23 cellular contexts compared by ENCODE assay signal in the genomic region with DNA sequence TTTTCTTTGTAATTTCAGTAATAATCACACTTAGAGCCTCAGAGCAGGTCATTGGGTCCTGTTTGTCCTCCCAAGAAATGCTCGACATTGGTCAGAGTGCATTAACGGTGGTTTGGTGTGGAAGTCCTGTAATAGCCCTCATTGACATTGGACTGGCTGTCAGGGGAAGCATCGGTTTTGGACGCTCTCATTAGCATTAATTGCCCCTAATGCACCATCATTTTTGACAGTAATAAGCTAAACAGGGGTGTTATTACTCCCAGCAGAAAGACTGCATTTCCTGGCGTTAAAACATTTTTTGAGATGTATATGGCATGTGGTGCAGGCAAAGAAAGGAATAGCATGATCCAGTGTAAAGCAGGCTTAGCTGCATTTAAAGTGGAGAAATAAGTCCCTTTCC. TPM values are rescaled to one million over a fixed set of nuclear protein-coding genes. Genes with fewer than 3 reads are reported as not detected.
DNase-seq lines count a peak whose midpoint lies in the region; ATAC-seq and TF ChIP-seq lines count a peak whose summit lies in the region.
"Had no signal": no experiment of that assay in that cellular context is flagged by ENCODE, and none has a peak within 500 bp of the region (broad histone marks: within the 10 kb centered on the region; RNA-seq: fewer than 3 reads in every experiment).

No MANE protein-coding gene starts in this region.

- H3K9ac ChIP-seq in neural cell (ENCODE audit: low read length) = no peak overlapping the region

- H3K4me3 ChIP-seq in ectodermal cell (ENCODE audit: insufficient read depth, low read depth, low read length) (no peak overlapping the region), neural cell (ENCODE audit: low read length) (peak overlapping the region; percentile 39), aorta (ENCODE audit: low read length in 2 of 2) (no peak overlapping the region), gastrocnemius medialis (no peak overlapping the region), upper lobe of right lung (no peak overlapping the region)
- H3K4me3 ChIP-seq: smooth muscle cell had no signal

- peak overlapping the region; percentile 3 for H3K27ac ChIP-seq in ectodermal cell (ENCODE audit: insufficient read depth, low read depth, low read length, poor library complexity, severe bottlenecking)
- H3K27ac ChIP-seq in neural cell (ENCODE audit: low read length) = peak overlapping the region; percentile 38
- peak overlapping the region; percentile 36 to 82 for H3K27ac ChIP-seq in aorta (ENCODE audit: low read depth in 1 of 2, low read length in 2 of 2)
- H3K27ac ChIP-seq in gastrocnemius medialis = no peak overlapping the region
- H3K27ac ChIP-seq in upper lobe of right lung = no peak overlapping the region
- H3K27ac ChIP-seq: foreskin keratinocyte had no signal

- DNase-seq in activated CD8-positive, alpha-beta memory T cell treated with anti-CD3 and anti-CD28 coated beads for 24 hours = peak; percentile 24
- no peak for DNase-seq in activated CD8-positive, alpha-beta memory T cell treated with anti-CD3 and anti-CD28 coated beads, Interleukin-2, amount 50 U/mL, for 4 hours
- DNase-seq in aorta (no peak), gastrocnemius medialis (no peak), upper lobe of right lung (no peak)
- no peak for DNase-seq in stimulated activated CD4-positive, alpha-beta T cell treated with anti-CD3 and anti-CD28 coated beads, Interleukin-15, amount 100 ng/mL, for 24 hours
- DNase-seq: activated naive CD8-positive, alpha-beta T cell treated with anti-CD3 and anti-CD28 coated beads, Interleukin-2, amount 10 ng/mL, durations not matched to agents 7 days and 5 days; C1 segment of cervical spinal cord; cortex of kidney; foreskin keratinocyte; HCEC 1CT; kidney glomerular epithelial cell; natural killer cell; NCI-H187; NCI-H226; NCI-H774; stimulated activated CD4-positive, alpha-beta T cell treated with anti-CD3 and anti-CD28 coated beads, Interleukin-4, amount 100 ng/mL, for 1 hour had no signal

- H3K9me2 ChIP-seq in neural cell (ENCODE audit: insufficient read depth, low read length) = no peaks in the 10 kb centered on the region

- intact Hi-C loops in aorta (cut with DNase I) = no loop called here
- intact Hi-C loops in gastrocnemius medialis (cut with DNase I; ENCODE audit: low total_unique reads) = no loop called here
- intact Hi-C loops in upper lobe of right lung (cut with DNase I) = no loop called here

- TF ChIP-seq RAD21 in neural cell (conservative IDR thresholded peaks at IDR 0.05) = no peak

- H3K4me2 ChIP-seq in neural cell (ENCODE audit: low read length) = peak overlapping the region; percentile 3
- H3K4me2 ChIP-seq: smooth muscle cell had no signal

- H3K27me3 ChIP-seq in ectodermal cell (ENCODE audit: control insufficient read depth, insufficient read depth, low read length, poor library complexity, severe bottlenecking) (no peaks in the 10 kb centered on the region), neural cell (ENCODE audit: insufficient read depth, low read depth, low read length) (no peaks in the 10 kb centered on the region), aorta (ENCODE audit: control insufficient read depth in 1 of 2, insufficient read depth in 2 of 2, low read length in 1 of 2) (no peaks in the 10 kb centered on the region), gastrocnemius medialis (no peaks in the 10 kb centered on the region), upper lobe of right lung (no peaks in the 10 kb centered on the region)
- H3K27me3 ChIP-seq: foreskin keratinocyte had no signal

- H3K79me2 ChIP-seq in neural cell (replicated peaks; ENCODE audit: insufficient read depth, low read length) = no peaks in the 10 kb centered on the region

- in situ Hi-C loops in gastrocnemius medialis (cut with MboI; ENCODE audit: low sequenced_read_pairs in 4 of 4) = no loop called here

- H2AFZ ChIP-seq in neural cell (ENCODE audit: low read depth, low read length) = no peak overlapping the region

- TF ChIP-seq CTCF in neural cell (IDR thresholded peaks at IDR 0.05; ENCODE audit: poor library complexity, severe bottlenecking) (no peak), gastrocnemius medialis (IDR thresholded peaks at IDR 0.05 in 4 of 5, conservative IDR thresholded peaks at IDR 0.05 in 1 of 5) (no peak), upper lobe of right lung (IDR thresholded peaks at IDR 0.05) (no peak)

- 88 to 91% methylated on average over 5 of the region's 5 CpGs for WGBS in ectodermal cell, 2 experiments
- 51% methylated on average over 5 of the region's 5 CpGs for WGBS in aorta, 2 donors

- H3F3A ChIP-seq in neural cell (ENCODE audit: insufficient read depth, low read length, poor library complexity, severe bottlenecking) = peaks cover 5% of the 10 kb centered on the region

- H3K4me1 ChIP-seq in ectodermal cell (ENCODE audit: control insufficient read depth, insufficient read depth, low read length) = peaks cover 6% of the 10 kb centered on the region
- H3K4me1 ChIP-seq in aorta (ENCODE audit: control insufficient read depth in 1 of 2, insufficient read depth in 2 of 2, low read length in 2 of 2) = peaks cover 2 to 4% of the 10 kb centered on the region in 2 donors
- H3K4me1 ChIP-seq in gastrocnemius medialis = peaks cover 24 to 29% of the 10 kb centered on the region in 2 donors
- H3K4me1 ChIP-seq in upper lobe of right lung = no peaks in the 10 kb centered on the region

- no peaks in the 10 kb centered on the region for H4K20me1 ChIP-seq in neural cell (ENCODE audit: insufficient read depth)

- peaks cover 38% of the 10 kb centered on the region for H3K36me3 ChIP-seq in ectodermal cell (ENCODE audit: control insufficient read depth, insufficient read depth, low read length)
- H3K36me3 ChIP-seq in neural cell (ENCODE audit: insufficient read depth, low read length) = no peaks in the 10 kb centered on the region
- H3K36me3 ChIP-seq in aorta (ENCODE audit: control insufficient read depth in 1 of 2, insufficient read depth in 2 of 2, low read length in 1 of 2) = peaks cover 4 to 6% of the 10 kb centered on the region in 2 donors
- peaks cover 0 to 56% of the 10 kb centered on the region in 2 donors for H3K36me3 ChIP-seq in gastrocnemius medialis
- H3K36me3 ChIP-seq in upper lobe of right lung = peaks cover 85% of the 10 kb centered on the region

- ATAC-seq in aorta (ENCODE audit: low FRiP score) = no peak
- no peak for ATAC-seq in gastrocnemius medialis
- ATAC-seq in upper lobe of right lung = no peak
- ATAC-seq: foreskin keratinocyte, natural killer cell had no signal

- TF ChIP-seq POLR2A in gastrocnemius medialis (IDR thresholded peaks at IDR 0.05) = no peak

- H3K9me3 ChIP-seq in ectodermal cell (ENCODE audit: control insufficient read depth, low read length) (no peaks in the 10 kb centered on the region), neural cell (ENCODE audit: low read length) (no peaks in the 10 kb centered on the region), aorta (ENCODE audit: control insufficient read depth, low read length) (no peaks in the 10 kb centered on the region), gastrocnemius medialis (no peaks in the 10 kb centered on the region), upper lobe of right lung (no peaks in the 10 kb centered on the region)

- TF ChIP-seq EP300 in neural cell (conservative IDR thresholded peaks at IDR 0.05; ENCODE audit: poor library complexity, severe bottlenecking) = peak; percentile 59

RNA-seq across cellular contexts. Expression of gene MROH8, which starts 40.9 kb away (rescaled TPM):
- polyA plus RNA-seq in ectodermal cell (2013, experiment 1 of 4) = 3.3 TPM
- polyA plus RNA-seq in ectodermal cell (2013, experiment 2 of 4) = 2.9 TPM
- polyA plus RNA-seq in ectodermal cell (2013, experiment 3 of 4) = 2.8 TPM
- 3.6 TPM for polyA plus RNA-seq in ectodermal cell (2013, experiment 4 of 4)
- polyA plus RNA-seq in neural cell (2.5 and 3.2 TPM in 2 replicates), aorta (1 to 10 TPM in 1 of 2 donors, not detected in 1; 9.3 TPM)
- polyA minus RNA-seq in neural cell = 7.5 and 10.1 TPM in 2 replicates
- total RNA-seq in aorta (1 to 10 TPM; 3.4 to 5.1 TPM), gastrocnemius medialis (1 to 10 TPM; 1.4 to 4.4 (median 3.0) TPM), upper lobe of right lung (1.5 TPM)

RNA-seq across cellular contexts. Expression of gene RPN2, which starts 41.1 kb away (rescaled TPM):
- 273 TPM for polyA plus RNA-seq in ectodermal cell (2013, experiment 1 of 4)
- polyA plus RNA-seq in ectodermal cell (2013, experiment 2 of 4) = 269 TPM
- 225 TPM for polyA plus RNA-seq in ectodermal cell (2013, experiment 3 of 4)
- 233 TPM for polyA plus RNA-seq in ectodermal cell (2013, experiment 4 of 4)
- polyA plus RNA-seq in neural cell (150 and 151 TPM in 2 replicates), aorta (100 to 1,000 TPM in 1 of 2 donors, 10 to 100 TPM in 1; 47.2 to 117 TPM)
- 126 and 131 TPM in 2 replicates for polyA minus RNA-seq in neural cell
- total RNA-seq in aorta (100 to 1,000 TPM; 125 to 137 TPM), gastrocnemius medialis (100 to 1,000 TPM in 3 of 4 donors, 10 to 100 TPM in 1; 85.7 to 132 (median 127) TPM), upper lobe of right lung (185 TPM)

RNA-seq across cellular contexts. Expression of gene GHRH, which starts 41.4 kb away (rescaled TPM):
- polyA plus RNA-seq in ectodermal cell (2013, experiment 1 of 4) = not detected
- 0.53 TPM for polyA plus RNA-seq in ectodermal cell (2013, experiment 2 of 4)
- not detected for polyA plus RNA-seq in ectodermal cell (2013, experiment 3 of 4)
- 0.49 TPM for polyA plus RNA-seq in ectodermal cell (2013, experiment 4 of 4)
- polyA plus RNA-seq in neural cell (not detected in 2 replicates), aorta (not detected)
- not detected in 2 replicates for polyA minus RNA-seq in neural cell
- total RNA-seq in aorta (not detected), gastrocnemius medialis (not detected), upper lobe of right lung (not detected)
- total RNA-seq: activated naive CD8-positive, alpha-beta T cell treated with anti-CD3 and anti-CD28 coated beads, Interleukin-2, amount 10 ng/mL, durations not matched to agents 7 days and 5 days; foreskin keratinocyte; natural killer cell; OCI-LY7; pulmonary artery endothelial cell; smooth muscle cell; urinary bladder had no signal
- polyA plus RNA-seq: foreskin keratinocyte, smooth muscle cell, urinary bladder had no signal

Comparison
In these comparisons a context has a peak if more than half of its experiments do, and no peak if none do; other contexts are left out.
1. H3K27ac ChIP-seq: peak in ectodermal cell (single experiment), neural cell (single experiment) and aorta (2 of 2); none in gastrocnemius medialis (0 of 4) and upper lobe of right lung (single experiment).